In the genomic region with DNA sequence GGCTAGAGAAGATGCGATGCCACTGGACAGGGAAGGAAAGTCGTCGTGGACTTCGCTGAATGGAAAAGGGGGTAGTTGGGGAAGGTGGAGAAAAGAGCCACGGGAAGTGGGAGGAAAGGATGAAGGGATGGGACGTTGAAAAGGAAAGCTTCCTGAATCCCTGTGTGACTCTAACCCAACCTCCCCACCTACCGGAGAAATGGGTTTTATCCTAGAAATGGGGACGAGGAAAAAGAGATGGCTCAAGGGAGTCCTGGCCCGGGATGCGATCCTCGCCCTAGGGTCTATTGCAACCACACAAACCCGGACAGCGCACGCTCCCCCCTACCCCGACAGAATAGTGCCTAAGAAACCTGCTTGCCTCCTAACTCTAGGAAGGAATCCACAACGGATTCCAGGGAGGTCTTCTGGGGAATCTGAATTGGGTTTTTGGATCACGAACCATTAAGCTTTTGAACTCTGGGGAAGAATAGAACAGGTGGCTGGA, we compare ENCODE assay signal across 8 cellular contexts. TPM values are rescaled to one million over a fixed set of nuclear protein-coding genes. Genes with fewer than 3 reads are reported as not detected.
DNase-seq lines count a peak whose midpoint lies in the region; ATAC-seq and TF ChIP-seq lines count a peak whose summit lies in the region.

No MANE protein-coding gene starts in this region.

- H3K4me1 Mint-ChIP-seq in activated naive CD4-positive, alpha-beta T cell treated with anti-CD3 and anti-CD28 coated beads, Interleukin-2, amount 50 U/mL, for 24 hours, result peaks cover 78% of the 10 kb centered on the region
- H3K4me1 Mint-ChIP-seq in activated naive CD8-positive, alpha-beta T cell treated with anti-CD3 and anti-CD28 coated beads, Interleukin-2, amount 50 U/mL, for 24 hours, result peaks cover 82% of the 10 kb centered on the region

- no peaks in the 10 kb centered on the region for H3K36me3 ChIP-seq in smooth muscle cell (ENCODE audit: low read depth)

- H3K9me3 Mint-ChIP-seq in activated naive CD4-positive, alpha-beta T cell treated with anti-CD3 and anti-CD28 coated beads, Interleukin-2, amount 50 U/mL, for 24 hours, result no peaks in the 10 kb centered on the region
- H3K9me3 Mint-ChIP-seq in activated naive CD8-positive, alpha-beta T cell treated with anti-CD3 and anti-CD28 coated beads, Interleukin-2, amount 50 U/mL, for 24 hours, result no peaks in the 10 kb centered on the region

- WGBS in smooth muscle cell (ENCODE audit: low lambda C conversion rate), result 4% methylated on average over 17 of the region's 17 CpGs

- no peak for TF ChIP-seq CTCF in smooth muscle cell (IDR thresholded peaks at IDR 0.05; ENCODE audit: borderline replicate concordance, insufficient read depth, poor library complexity, severe bottlenecking)

- H3K79me2 ChIP-seq in smooth muscle cell (ENCODE audit: low read depth), result peaks cover 40% of the 10 kb centered on the region

- peaks cover 9% of the 10 kb centered on the region for H4K20me1 ChIP-seq in smooth muscle cell (ENCODE audit: low read depth)

- peak overlapping the region; percentile 56 for H3K27ac ChIP-seq in smooth muscle cell (ENCODE audit: low read depth)

- H3K4me3 ChIP-seq in iPS-11a (ENCODE audit: low read depth, low read length), result peak overlapping the region; percentile 84
- peak overlapping the region; percentile 63 for H3K4me3 ChIP-seq in smooth muscle cell

- no peaks in the 10 kb centered on the region for H3K27me3 Mint-ChIP-seq in activated naive CD4-positive, alpha-beta T cell treated with anti-CD3 and anti-CD28 coated beads, Interleukin-2, amount 50 U/mL, for 24 hours
- H3K27me3 Mint-ChIP-seq in activated naive CD8-positive, alpha-beta T cell treated with anti-CD3 and anti-CD28 coated beads, Interleukin-2, amount 50 U/mL, for 24 hours, result no peaks in the 10 kb centered on the region

- H3K9me3 ChIP-seq in smooth muscle cell (replicated peaks; ENCODE audit: low read depth), result no peaks in the 10 kb centered on the region

- no peaks in the 10 kb centered on the region for H3K27me3 ChIP-seq in smooth muscle cell (ENCODE audit: low read depth)

- peaks cover 41% of the 10 kb centered on the region for H3K4me1 ChIP-seq in smooth muscle cell (ENCODE audit: low read depth)

- peak overlapping the region; percentile 76 for H2AFZ ChIP-seq in smooth muscle cell (ENCODE audit: low read depth)

- peaks cover 14% of the 10 kb centered on the region for H3F3A ChIP-seq in smooth muscle cell (ENCODE audit: low read depth)

- no peaks in the 10 kb centered on the region for H3K36me3 Mint-ChIP-seq in activated naive CD4-positive, alpha-beta T cell treated with anti-CD3 and anti-CD28 coated beads, Interleukin-2, amount 50 U/mL, for 24 hours
- H3K36me3 Mint-ChIP-seq in activated naive CD8-positive, alpha-beta T cell treated with anti-CD3 and anti-CD28 coated beads, Interleukin-2, amount 50 U/mL, for 24 hours (ENCODE audit: low read depth), result peaks cover 1% of the 10 kb centered on the region

- H3K4me3 Mint-ChIP-seq in activated naive CD4-positive, alpha-beta T cell treated with anti-CD3 and anti-CD28 coated beads, Interleukin-2, amount 50 U/mL, for 24 hours, result peak overlapping the region; percentile 84
- peak overlapping the region; percentile 82 for H3K4me3 Mint-ChIP-seq in activated naive CD8-positive, alpha-beta T cell treated with anti-CD3 and anti-CD28 coated beads, Interleukin-2, amount 50 U/mL, for 24 hours

- H3K4me2 ChIP-seq in smooth muscle cell, result peak overlapping the region; percentile 91

- no peak for ATAC-seq in activated naive CD8-positive, alpha-beta T cell treated with anti-CD3 and anti-CD28 coated beads, Interleukin-2, amount 50 U/mL, for 24 hours
- ATAC-seq in HG02798 (IDR thresholded peaks at IDR 0.05; ENCODE audit: poor library complexity, unreplicated experiment) (no peak), GM19351 (IDR thresholded peaks at IDR 0.05; ENCODE audit: unreplicated experiment) (no peak)

- DNase-seq in activated naive CD4-positive, alpha-beta T cell treated with Interleukin-2 at 50 U/mL for 16 hours, result no peak
- DNase-seq in activated naive CD8-positive, alpha-beta T cell treated with anti-CD3 and anti-CD28 coated beads, Interleukin-2, amount 50 U/mL, for 24 hours, result no peak
- DNase-seq in smooth muscle cell (lab: John Stamatoyannopoulos, UW; ENCODE audit: unreplicated experiment) (no peak), GM19238 (ENCODE audit: insufficient read length, low spot score) (no peak)

- peak overlapping the region; percentile 66 for H3K27ac Mint-ChIP-seq in activated naive CD4-positive, alpha-beta T cell treated with anti-CD3 and anti-CD28 coated beads, Interleukin-2, amount 50 U/mL, for 24 hours
- H3K27ac Mint-ChIP-seq in activated naive CD8-positive, alpha-beta T cell treated with anti-CD3 and anti-CD28 coated beads, Interleukin-2, amount 50 U/mL, for 24 hours, result peak overlapping the region; percentile 66

- H3K9ac ChIP-seq in smooth muscle cell (ENCODE audit: low read depth), result peak overlapping the region; percentile 67

RNA-seq across cellular contexts. Expression of a gene that starts 0.7 kb away (rescaled TPM):
- 28.3 and 36.9 TPM in 2 replicates for total RNA-seq in smooth muscle cell
- polyA plus RNA-seq in smooth muscle cell, result 33.7 and 35.8 TPM in 2 replicates
